Comparison of ENCODE assay signal across 8 cellular contexts in genomic region chr6:147204843-147205311, GRCh38. TPM values are rescaled to one million over a fixed set of nuclear protein-coding genes. Genes with fewer than 3 reads are reported as not detected.
DNase-seq lines count a peak whose midpoint lies in the region; ATAC-seq and TF ChIP-seq lines count a peak whose summit lies in the region.

No MANE protein-coding gene starts in this region.

- peak overlapping the region; percentile 75; the same call in 1 of the 2 replicates for H3K27ac ChIP-seq in WERI-Rb-1
- H3K27ac ChIP-seq in right cardiac atrium (ENCODE audit: low read length), result no peak overlapping the region
- peak overlapping the region; percentile 89 for H3K27ac ChIP-seq in skeletal muscle tissue (ENCODE audit: low read depth, low read length)

- H3K36me3 ChIP-seq in WERI-Rb-1 (no peaks in the 10 kb centered on the region), skeletal muscle tissue (ENCODE audit: control insufficient read depth in 3 of 3, insufficient read depth in 3 of 3, low read length in 3 of 3) (no peaks in the 10 kb centered on the region)

- peak overlapping the region; percentile 89 for H3K4me3 Mint-ChIP-seq in T-helper 1 cell treated with Interleukin-12 subunit alpha and Interleukin-12 subunit beta and Interleukin-4 antibody, amounts not matched to agents 30 μg/mL and 1 μg/mL, for 36 hours

- peak overlapping the region; percentile 82 to 88 (median 87) for H3K9ac ChIP-seq in skeletal muscle tissue (ENCODE audit: low read depth in 1 of 3, low read length in 3 of 3)

- peak overlapping the region; percentile 90 for H3K27ac Mint-ChIP-seq in T-helper 1 cell treated with Interleukin-12 subunit alpha and Interleukin-12 subunit beta and Interleukin-4 antibody, amounts not matched to agents 30 μg/mL and 1 μg/mL, for 36 hours

- no peaks in the 10 kb centered on the region for H3K27me3 ChIP-seq in WERI-Rb-1 (ENCODE audit: insufficient read depth, low read depth, severe bottlenecking)
- no peaks in the 10 kb centered on the region for H3K27me3 ChIP-seq in right cardiac atrium (ENCODE audit: control insufficient read depth, insufficient read depth)
- no peaks in the 10 kb centered on the region for H3K27me3 ChIP-seq in skeletal muscle tissue (ENCODE audit: control insufficient read depth in 3 of 3, insufficient read depth in 3 of 3, low read length in 3 of 3)

- peaks cover 33% of the 10 kb centered on the region for H3K4me1 Mint-ChIP-seq in T-helper 1 cell treated with Interleukin-12 subunit alpha and Interleukin-12 subunit beta and Interleukin-4 antibody, amounts not matched to agents 30 μg/mL and 1 μg/mL, for 36 hours (ENCODE audit: low read depth)

- 7% methylated on average over 11 of the region's 11 CpGs for WGBS in right cardiac atrium

- peaks cover 2% of the 10 kb centered on the region for H3K4me1 ChIP-seq in right cardiac atrium (ENCODE audit: control insufficient read depth, insufficient read depth, low read length)
- peaks cover 0 to 14% (median 7%) of the 10 kb centered on the region in 3 donors for H3K4me1 ChIP-seq in skeletal muscle tissue (ENCODE audit: control insufficient read depth in 3 of 3, insufficient read depth in 3 of 3, low read length in 3 of 3)

- peaks cover 1% of the 10 kb centered on the region for H3K36me3 Mint-ChIP-seq in T-helper 1 cell treated with Interleukin-12 subunit alpha and Interleukin-12 subunit beta and Interleukin-4 antibody, amounts not matched to agents 30 μg/mL and 1 μg/mL, for 36 hours (ENCODE audit: low read depth)

- TF ChIP-seq CTCF in WERI-Rb-1 (IDR thresholded peaks at IDR 0.05; ENCODE audit: low read depth, low read length), result no peak

- ATAC-seq in right cardiac atrium, result no peak

- H3K9me3 ChIP-seq in WERI-Rb-1 (ENCODE audit: severe bottlenecking), result no peaks in the 10 kb centered on the region
- no peaks in the 10 kb centered on the region for H3K9me3 ChIP-seq in right cardiac atrium (ENCODE audit: control insufficient read depth, low read length)
- no peaks in the 10 kb centered on the region for H3K9me3 ChIP-seq in skeletal muscle tissue (ENCODE audit: control insufficient read depth in 3 of 3, low read length in 3 of 3)

- intact Hi-C loops in right cardiac atrium (cut with DNase I), result loop anchor here in 2 of 4 donors (10.0 kb wide), 2 partner anchors 70 to 350 kb away; no protein-coding TSS in a partner anchor

- H3K27me3 Mint-ChIP-seq in T-helper 1 cell treated with Interleukin-12 subunit alpha and Interleukin-12 subunit beta and Interleukin-4 antibody, amounts not matched to agents 30 μg/mL and 1 μg/mL, for 36 hours (ENCODE audit: low read depth), result no peaks in the 10 kb centered on the region

- H3K9me3 Mint-ChIP-seq in T-helper 1 cell treated with Interleukin-12 subunit alpha and Interleukin-12 subunit beta and Interleukin-4 antibody, amounts not matched to agents 30 μg/mL and 1 μg/mL, for 36 hours, result no peaks in the 10 kb centered on the region

- H3K4me3 ChIP-seq in WERI-Rb-1 (ENCODE audit: low read depth, low read length) (peak overlapping the region; percentile 63), right cardiac atrium (ENCODE audit: low read length) (peak overlapping the region; percentile 92), skeletal muscle tissue (ENCODE audit: low read length in 3 of 3) (peak overlapping the region; percentile 89 to 95 (median 94))

- no peak for DNase-seq in T-helper 1 cell
- no peak for DNase-seq in WERI-Rb-1
- no peak for DNase-seq in right cardiac atrium
- DNase-seq in NCI-H2227 (lab: John Stamatoyannopoulos, UW; ENCODE audit: unreplicated experiment), result no peak
- no peak for DNase-seq in middle frontal gyrus (ENCODE audit: extremely low spot score, low spot score)
- DNase-seq in activated CD4-positive, alpha-beta T cell treated with anti-CD3 and anti-CD28 coated beads, Interleukin-2, amount 50 U/mL, for 4 hours, result no peak

RNA-seq across cellular contexts. Expression of gene STXBP5, which starts 0.7 kb away (rescaled TPM):
- total RNA-seq in right cardiac atrium, result 10 to 100 TPM; 10.6 to 13.0 (median 12.2) TPM
- polyA plus RNA-seq in right cardiac atrium, result 6.4 TPM
- 14.6 TPM for total RNA-seq in skeletal muscle tissue
